In genomic region chr5:107661038-107661649, GRCh38 we compare ENCODE assay signal across 1 cellular context.
TF ChIP-seq lines count a peak whose summit lies in the region.

No MANE protein-coding gene starts in this region.

TF ChIP-seq in HEK293, 187 proteins besides CTCF, POLR2A, EP300 and RAD21 (continued from another document):
- TF ChIP-seq ZBTB44 (tag by site-specific recombination; IDR thresholded peaks at IDR 0.05), result no peak
